Comparison of ENCODE assay signal across 8 cellular contexts in the genomic region with DNA sequence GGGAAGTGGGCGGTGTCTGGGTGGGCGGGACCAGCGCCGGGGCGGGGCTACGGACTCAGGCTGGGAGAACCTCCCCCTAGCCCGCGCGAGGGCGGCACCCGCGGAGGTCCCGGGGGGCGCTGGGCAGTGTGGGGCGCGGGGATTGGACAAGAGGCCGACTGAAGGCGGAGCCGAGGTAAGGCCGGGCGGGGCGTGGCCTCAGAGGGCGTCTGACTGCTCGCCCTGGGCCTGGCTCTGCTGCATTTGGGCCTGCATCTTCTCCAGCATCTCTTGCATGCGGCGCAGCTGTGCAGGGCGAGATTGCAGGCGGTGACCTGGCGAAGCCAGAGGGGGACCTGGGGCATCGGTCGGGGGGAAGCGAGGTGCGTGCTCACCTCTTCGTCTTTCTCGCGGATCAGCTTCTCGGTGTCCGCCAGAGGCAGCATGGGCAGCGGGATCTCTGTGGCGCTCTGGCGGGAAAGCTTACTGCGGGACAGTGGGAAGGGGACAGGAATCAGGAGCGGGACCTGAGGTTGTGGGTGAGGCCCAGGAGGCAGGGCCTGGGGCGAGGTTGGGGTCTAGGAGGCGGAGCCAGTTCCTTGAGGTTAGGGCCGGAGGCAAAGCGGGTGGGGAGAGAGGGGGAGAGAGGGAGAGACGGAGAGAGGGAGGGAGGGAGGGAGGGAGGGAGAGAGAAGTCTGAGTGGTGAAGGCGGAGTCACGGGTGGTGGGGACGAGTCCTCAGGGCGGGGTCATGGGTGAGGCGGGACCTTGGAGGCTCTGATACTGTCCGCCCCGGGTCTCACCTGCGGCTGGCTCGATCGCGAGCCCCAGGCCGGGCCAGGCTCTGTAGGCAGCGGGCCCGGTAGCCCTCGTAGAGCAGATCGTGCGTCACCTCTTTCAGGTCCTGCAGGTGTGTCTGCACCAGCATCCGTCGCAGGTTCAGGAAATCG. TPM values are rescaled to one million over a fixed set of nuclear protein-coding genes. Genes with fewer than 3 reads are reported as not detected.
DNase-seq lines count a peak whose midpoint lies in the region; ATAC-seq and TF ChIP-seq lines count a peak whose summit lies in the region.

No MANE protein-coding gene starts in this region.

- no peaks in the 10 kb centered on the region for H3K9me3 ChIP-seq in muscle layer of colon (ENCODE audit: low read length)

- no peaks in the 10 kb centered on the region for H3K27me3 Mint-ChIP-seq in IgD-negative memory B cell

- peaks cover 3% of the 10 kb centered on the region for H3K36me3 Mint-ChIP-seq in IgD-negative memory B cell

- ATAC-seq in GM21576 (IDR thresholded peaks at IDR 0.05; ENCODE audit: unreplicated experiment), result peak; percentile 85

- peak overlapping the region; percentile 100 for H3K27ac ChIP-seq in muscle layer of colon (ENCODE audit: low read depth, low read length)

- H3K9me3 Mint-ChIP-seq in IgD-negative memory B cell, result no peaks in the 10 kb centered on the region

- DNase-seq in DMS153 treated with DMSO at 0.1 percent for 48 hours (lab: John Stamatoyannopoulos, UW; ENCODE audit: unreplicated experiment) (peak; percentile 84), OCI-M1 (lab: John Stamatoyannopoulos, UW) (peak; percentile 99), erythroblast (lab: John Stamatoyannopoulos, UW) (peak; percentile 99 to 100)
- peak; percentile 100 for DNase-seq in activated T-cell treated with anti-CD3 and anti-CD28 coated beads, Interleukin-2, amount 50 U/mL, for 1 hour
- peak; percentile 99 to 100 for DNase-seq in stimulated activated CD8-positive, alpha-beta memory T cell treated with anti-CD3 and anti-CD28 coated beads, Interleukin-7, amount 100 ng/mL, for 1 hour (ENCODE audit: low read depth in 2 of 2)

- peaks cover 23 to 30% (median 26%) of the 10 kb centered on the region in 3 donors for H3K4me1 Mint-ChIP-seq in IgD-negative memory B cell

- H3K9ac ChIP-seq in muscle layer of colon (ENCODE audit: low read length), result peak overlapping the region; percentile 71

- peak overlapping the region; percentile 71 to 93 for H3K4me3 ChIP-seq in muscle layer of colon (ENCODE audit: low read depth in 1 of 2, low read length in 2 of 2)

- H3K27me3 ChIP-seq in muscle layer of colon (ENCODE audit: control insufficient read depth in 1 of 2, insufficient read depth in 2 of 2, low read length in 2 of 2), result no peaks in the 10 kb centered on the region

- peak overlapping the region; percentile 96 to 99 (median 97) for H3K4me3 Mint-ChIP-seq in IgD-negative memory B cell

- peaks cover 12% of the 10 kb centered on the region for H3K4me1 ChIP-seq in muscle layer of colon (ENCODE audit: insufficient read depth, low read length)

- peak overlapping the region; percentile 99 to 100 (median 100) for H3K27ac Mint-ChIP-seq in IgD-negative memory B cell

- TF ChIP-seq POLR2A in erythroblast (IDR thresholded peaks at IDR 0.05; ENCODE audit: low read length), result peak; percentile 62

- H3K36me3 ChIP-seq in muscle layer of colon (ENCODE audit: insufficient read depth, low read length), result peaks cover 5% of the 10 kb centered on the region

RNA-seq across cellular contexts. Expression of gene SEPTIN1, which starts 3.9 kb away (rescaled TPM):
- 161 TPM for polyA plus RNA-seq in IgD-negative memory B cell

RNA-seq across cellular contexts. Expression of gene MYL11, which starts 3.9 kb away (rescaled TPM):
- polyA plus RNA-seq in IgD-negative memory B cell, result 1.7 TPM

RNA-seq across cellular contexts. Expression of gene TBC1D10B, which starts 8.2 kb away (rescaled TPM):
- polyA plus RNA-seq in IgD-negative memory B cell, result 11.3 TPM

RNA-seq across cellular contexts. Expression of gene ZNF48, which starts 16.7 kb away (rescaled TPM):
- 9.7 TPM for polyA plus RNA-seq in IgD-negative memory B cell

RNA-seq across cellular contexts. Expression of gene CD2BP2, which starts 23.4 kb away (rescaled TPM):
- polyA plus RNA-seq in IgD-negative memory B cell, result 42.7 TPM

Comparison
In these comparisons a context has a peak if more than half of its experiments do, and no peak if none do; other contexts are left out.
1. Peak in every context shown above with its lines: DNase-seq, ATAC-seq, H3K4me3 ChIP-seq and H3K27ac ChIP-seq.